21 cellular contexts compared by ENCODE assay signal in genomic region chr7:11203224-11203623, GRCh38.
DNase-seq lines count a peak whose midpoint lies in the region; ATAC-seq and TF ChIP-seq lines count a peak whose summit lies in the region.
"Had no signal": no experiment of that assay in that cellular context is flagged by ENCODE, and none has a peak within 500 bp of the region (broad histone marks: within the 10 kb centered on the region; RNA-seq: fewer than 3 reads in every experiment).

No MANE protein-coding gene starts in this region.

- H2BK5ac ChIP-seq in mesenchymal stem cell (ENCODE audit: low read depth, low read length, poor library complexity, severe bottlenecking) = no peak overlapping the region
- H2BK5ac ChIP-seq in trophoblast cell (ENCODE audit: low read depth, low read length, poor library complexity) = no peak overlapping the region

- peaks cover 2% of the 10 kb centered on the region for H3K27me3 Mint-ChIP-seq in brain
- H3K27me3 Mint-ChIP-seq: CD4-positive, CD25-positive, alpha-beta regulatory T cell; CD8-positive, alpha-beta memory T cell had no signal

- H3K4me2 ChIP-seq in mesenchymal stem cell (ENCODE audit: low read length, poor library complexity, severe bottlenecking) = no peak overlapping the region
- H3K4me2 ChIP-seq in trophoblast cell (ENCODE audit: low read length) = no peak overlapping the region
- H3K4me2 ChIP-seq: BLaER1 had no signal

- no peaks in the 10 kb centered on the region for H3K36me3 Mint-ChIP-seq in brain
- H3K36me3 Mint-ChIP-seq: CD4-positive, CD25-positive, alpha-beta regulatory T cell had no signal

- H3K4me1 Mint-ChIP-seq in brain = peaks cover 55% of the 10 kb centered on the region
- H3K4me1 Mint-ChIP-seq: CD4-positive, CD25-positive, alpha-beta regulatory T cell; CD8-positive, alpha-beta memory T cell had no signal

- H2BK15ac ChIP-seq in mesenchymal stem cell (ENCODE audit: low read depth, poor library complexity, severe bottlenecking) = no peak overlapping the region

- no peak overlapping the region for H4K12ac ChIP-seq in trophoblast cell (ENCODE audit: low read depth, low read length)

- no peaks in the 10 kb centered on the region for H3K36me3 ChIP-seq in right atrium auricular region
- H3K36me3 ChIP-seq in mesenchymal stem cell (ENCODE audit: control insufficient read depth in 1 of 2, insufficient read depth in 2 of 2, low read depth in 1 of 2, low read length in 2 of 2) = peaks cover 0 to 13% of the 10 kb centered on the region in 2 experiments
- no peaks in the 10 kb centered on the region for H3K36me3 ChIP-seq in trophoblast cell (ENCODE audit: control insufficient read depth in 1 of 2, insufficient read depth in 2 of 2, low read length in 2 of 2)
- H3K36me3 ChIP-seq: BLaER1, HAP-1 had no signal

- TF ChIP-seq CTCF in right atrium auricular region (IDR thresholded peaks at IDR 0.05) = no peak
- TF ChIP-seq CTCF in brain (conservative IDR thresholded peaks at IDR 0.05) = no peak

- H3K23ac ChIP-seq in mesenchymal stem cell (ENCODE audit: low read length in 2 of 2) (no peak overlapping the region), trophoblast cell (ENCODE audit: low read length) (no peak overlapping the region)

- H3K27me3 ChIP-seq in right atrium auricular region = no peaks in the 10 kb centered on the region
- no peaks in the 10 kb centered on the region for H3K27me3 ChIP-seq in mesenchymal stem cell (ENCODE audit: control insufficient read depth in 1 of 2, insufficient read depth in 1 of 2, low read length in 2 of 2)
- H3K27me3 ChIP-seq in trophoblast cell (ENCODE audit: insufficient read depth, low read length) = no peaks in the 10 kb centered on the region
- H3K27me3 ChIP-seq: BLaER1 had no signal

- H3K79me2 ChIP-seq in trophoblast cell (ENCODE audit: control insufficient read depth, insufficient read depth, low read length, poor library complexity) = no peaks in the 10 kb centered on the region

- peak overlapping the region in 3 of 5 experiments; percentile 58 to 95 (median 68) for H3K27ac Mint-ChIP-seq in brain
- H3K27ac Mint-ChIP-seq: CD8-positive, alpha-beta memory T cell had no signal

- H2BK12ac ChIP-seq in mesenchymal stem cell (ENCODE audit: low read length in 2 of 2) = peak overlapping the region; percentile 49 to 87
- no peak overlapping the region for H2BK12ac ChIP-seq in trophoblast cell (ENCODE audit: low read length)

- H2AFZ ChIP-seq in mesenchymal stem cell (ENCODE audit: low read depth, low read length) (no peak overlapping the region), trophoblast cell (ENCODE audit: insufficient read depth, low read length, poor library complexity) (no peak overlapping the region)
- H2AFZ ChIP-seq: GM23248 had no signal

- H3K18ac ChIP-seq in mesenchymal stem cell (ENCODE audit: low read depth in 1 of 2, low read length in 2 of 2) (peak overlapping the region; percentile 52 to 55), trophoblast cell (ENCODE audit: low read length) (no peak overlapping the region)

- H3K4me3 Mint-ChIP-seq in brain = no peak overlapping the region
- H3K4me3 Mint-ChIP-seq: CD4-positive, CD25-positive, alpha-beta regulatory T cell; CD8-positive, alpha-beta memory T cell had no signal

- H3K14ac ChIP-seq in mesenchymal stem cell (ENCODE audit: low read length in 2 of 2) (peak overlapping the region in 1 of 2 experiments; percentile 95), trophoblast cell (ENCODE audit: low read length) (no peak overlapping the region)

- intact Hi-C loops in Right ventricle myocardium inferior (cut with DNase I) = no loop called here

- H3K9me3 Mint-ChIP-seq in brain = no peaks in the 10 kb centered on the region
- H3K9me3 Mint-ChIP-seq: CD4-positive, CD25-positive, alpha-beta regulatory T cell; CD8-positive, alpha-beta memory T cell had no signal

- DNase-seq in Right ventricle myocardium inferior (ENCODE audit: missing footprints) = no peak
- no peak for DNase-seq in right atrium auricular region (ENCODE audit: low spot score)
- DNase-seq in mesenchymal stem cell = no peak
- no peak for DNase-seq in trophoblast cell
- DNase-seq in NCI-H2107 treated with DMSO at 0.1 percent for 48 hours (lab: John Stamatoyannopoulos, UW; ENCODE audit: unreplicated experiment) = no peak
- no peak for DNase-seq in NCI-H128 (lab: John Stamatoyannopoulos, UW; ENCODE audit: unreplicated experiment)
- DNase-seq: 8988T; CD4-positive, CD25-positive, alpha-beta regulatory T cell; CD8-positive, alpha-beta memory T cell; COR-L47; DMS 273 treated with DMSO at 0.1 percent for 48 hours; DMS53; DND-41; EL; GM23248 had no signal

- 100% methylated on average over 1 of the region's 1 CpG for WGBS in mesenchymal stem cell
- WGBS in trophoblast cell (ENCODE audit: extremely low coverage, insufficient coverage, insufficient read length) = no CpG with 5 or more reads among the region's 1 CpG

- H3K9me3 ChIP-seq in right atrium auricular region (no peaks in the 10 kb centered on the region), mesenchymal stem cell (ENCODE audit: control insufficient read depth, low read length) (no peaks in the 10 kb centered on the region), trophoblast cell (ENCODE audit: insufficient read depth, low read depth, low read length) (no peaks in the 10 kb centered on the region)
- H3K9me3 ChIP-seq: BLaER1, HAP-1 had no signal

- H3K4me3 ChIP-seq in right atrium auricular region (no peak overlapping the region), mesenchymal stem cell (ENCODE audit: insufficient read depth in 1 of 2, low read depth in 1 of 2, low read length in 2 of 2) (no peak overlapping the region), trophoblast cell (ENCODE audit: low read depth, low read length) (no peak overlapping the region)
- H3K4me3 ChIP-seq: BLaER1, GM12878, GM23248, HAP-1 had no signal

- H3K4me1 ChIP-seq in right atrium auricular region = no peaks in the 10 kb centered on the region
- peaks cover 6% of the 10 kb centered on the region for H3K4me1 ChIP-seq in mesenchymal stem cell (ENCODE audit: control insufficient read depth, insufficient read depth, low read depth, low read length)
- no peaks in the 10 kb centered on the region for H3K4me1 ChIP-seq in trophoblast cell (ENCODE audit: control insufficient read depth in 1 of 2, insufficient read depth in 2 of 2, low read length in 2 of 2)
- H3K4me1 ChIP-seq: BLaER1 had no signal

- peak overlapping the region; percentile 25 for H4K91ac ChIP-seq in mesenchymal stem cell (ENCODE audit: low read length)
- H4K91ac ChIP-seq in trophoblast cell (ENCODE audit: low read depth, low read length) = no peak overlapping the region

- H4K8ac ChIP-seq in mesenchymal stem cell (ENCODE audit: low read length) = no peak overlapping the region
- H4K8ac ChIP-seq in trophoblast cell (ENCODE audit: low read depth, low read length) = peak overlapping the region; percentile 39

- ATAC-seq in Right ventricle myocardium inferior = peak; percentile 35
- ATAC-seq in GM18517 (IDR thresholded peaks at IDR 0.05; ENCODE audit: unreplicated experiment) = no peak
- ATAC-seq: GM12878, HepG2 had no signal

- H2BK120ac ChIP-seq in mesenchymal stem cell (ENCODE audit: low read depth, low read length) (no peak overlapping the region), trophoblast cell (ENCODE audit: insufficient read depth, low read length, poor library complexity) (no peak overlapping the region)

- H3K27ac ChIP-seq in right atrium auricular region (no peak overlapping the region), mesenchymal stem cell (ENCODE audit: low read length, poor library complexity, severe bottlenecking) (no peak overlapping the region), trophoblast cell (ENCODE audit: low read depth, low read length) (no peak overlapping the region)
- H3K27ac ChIP-seq: BLaER1, GM23248 had no signal

- H3K79me1 ChIP-seq in mesenchymal stem cell (replicated peaks; ENCODE audit: low read length, poor library complexity, severe bottlenecking) (no peaks in the 10 kb centered on the region), trophoblast cell (ENCODE audit: low read length) (peaks cover 1% of the 10 kb centered on the region)

- H2AK5ac ChIP-seq in mesenchymal stem cell (ENCODE audit: low read length, severe bottlenecking) = no peak overlapping the region
- H2AK5ac ChIP-seq in trophoblast cell (ENCODE audit: low read length) = no peak overlapping the region

- no peak overlapping the region for H3K9ac ChIP-seq in mesenchymal stem cell (ENCODE audit: low read length)
- no peak overlapping the region for H3K9ac ChIP-seq in trophoblast cell (ENCODE audit: low read length)
- H3K9ac ChIP-seq: BLaER1, GM23248 had no signal

- H3K4ac ChIP-seq in mesenchymal stem cell (ENCODE audit: low read depth in 1 of 2, low read length in 2 of 2) (no peak overlapping the region), trophoblast cell (ENCODE audit: low read depth, low read length) (no peak overlapping the region)
